In genomic region chrX:100980608-100981497, GRCh38 we compare ENCODE assay signal across 12 cellular contexts. TPM values are rescaled to one million over a fixed set of nuclear protein-coding genes. Genes with fewer than 3 reads are reported as not detected.
DNase-seq lines count a peak whose midpoint lies in the region; ATAC-seq, FAIRE-seq and TF ChIP-seq lines count a peak whose summit lies in the region.
"Had no signal": no experiment of that assay in that cellular context is flagged by ENCODE, and none has a peak within 500 bp of the region (broad histone marks: within the 10 kb centered on the region; RNA-seq: fewer than 3 reads in every experiment).

No MANE protein-coding gene starts in this region.

- H3K9ac ChIP-seq in PC-3 (ENCODE audit: low read length) (peak overlapping the region; percentile 83), Karpas-422 (ENCODE audit: low read length) (no peak overlapping the region)

- H3K36me3 ChIP-seq in PC-3 (ENCODE audit: low read depth, low read length), result no peaks in the 10 kb centered on the region
- H3K36me3 ChIP-seq in Karpas-422 (ENCODE audit: insufficient read depth, low read length), result no peaks in the 10 kb centered on the region

- no peaks in the 10 kb centered on the region for H3K27me3 Mint-ChIP-seq in activated CD4-positive, alpha-beta T cell treated with anti-CD3 and anti-CD28 coated beads, Interleukin-2, amount 10 ng/mL, durations not matched to agents 7 days and 5 days
- H3K27me3 Mint-ChIP-seq: stimulated activated memory B cell treated with anti-CD40 and anti-IgM and Interleukin-4, amounts not matched to agents 10 μg/mL and 1 μg/mL and 100 μg/mL, for 72 hours had no signal

- no peak overlapping the region for H3K4me3 Mint-ChIP-seq in activated CD4-positive, alpha-beta T cell treated with anti-CD3 and anti-CD28 coated beads, Interleukin-2, amount 10 ng/mL, durations not matched to agents 7 days and 5 days
- H3K4me3 Mint-ChIP-seq: stimulated activated memory B cell treated with anti-CD40 and anti-IgM and Interleukin-4, amounts not matched to agents 10 μg/mL and 1 μg/mL and 100 μg/mL, for 72 hours; T-helper 1 cell treated with Interleukin-12 subunit alpha and Interleukin-12 subunit beta and Interleukin-4 antibody, amounts not matched to agents 30 μg/mL and 1 μg/mL, for 36 hours had no signal

- H3K9me2 ChIP-seq in PC-3 (replicated peaks; ENCODE audit: low read length) (no peaks in the 10 kb centered on the region), Karpas-422 (replicated peaks; ENCODE audit: insufficient read depth, low read length) (no peaks in the 10 kb centered on the region)

- TF ChIP-seq CTCF in PC-3 (conservative IDR thresholded peaks at IDR 0.05; ENCODE audit: low read depth, low read length), result no peak

- peak; percentile 34 for DNase-seq in AG08396 (ENCODE audit: low spot score)
- peak; percentile 85 for DNase-seq in PC-3
- DNase-seq in dermis blood vessel endothelial cell, result peak; percentile 78
- DNase-seq in myocyte (ENCODE audit: low read depth), result peak; percentile 91
- no peak for DNase-seq in activated CD4-positive, alpha-beta T cell treated with anti-CD3 and anti-CD28 coated beads, Interleukin-2, amount 10 ng/mL, durations not matched to agents 7 days and 5 days
- no peak for DNase-seq in Karpas-422
- DNase-seq in GM12891 (ENCODE audit: insufficient read length, low spot score), result no peak
- DNase-seq: activated CD8-positive, alpha-beta memory T cell treated with anti-CD3 and anti-CD28 coated beads for 24 hours; NCI-H1092 had no signal

- H3K27ac ChIP-seq in PC-3 (ENCODE audit: low read length) (peak overlapping the region; percentile 100), Karpas-422 (ENCODE audit: low read length) (no peak overlapping the region)

- H3K4me1 ChIP-seq in PC-3 (ENCODE audit: insufficient read depth, low read length) (peaks cover 44% of the 10 kb centered on the region), Karpas-422 (ENCODE audit: low read length) (no peaks in the 10 kb centered on the region)

- no TSS peak for BruUV-seq in PC-3 (replicated peaks; lab: Mats Ljungman, UMichigan)

- H4K20me1 ChIP-seq in PC-3 (ENCODE audit: low read length), result no peaks in the 10 kb centered on the region
- H4K20me1 ChIP-seq in Karpas-422 (ENCODE audit: insufficient read depth, low read depth, low read length), result no peaks in the 10 kb centered on the region

- ATAC-seq in PC-3, result peak; percentile 82
- ATAC-seq in GM18861 (IDR thresholded peaks at IDR 0.05; ENCODE audit: unreplicated experiment), result no peak
- ATAC-seq: stimulated activated memory B cell treated with anti-CD40 and anti-IgM and Interleukin-4, amounts not matched to agents 10 μg/mL and 1 μg/mL and 100 μg/mL, for 72 hours had no signal

- H3K4me3 ChIP-seq in PC-3 (ENCODE audit: low read length), result 0 out of 2 replicates have a peak overlapping the region, but pooled peaks have one; percentile 12
- no peak overlapping the region for H3K4me3 ChIP-seq in Karpas-422 (ENCODE audit: low read length)

- H3K4me1 Mint-ChIP-seq in activated CD4-positive, alpha-beta T cell treated with anti-CD3 and anti-CD28 coated beads, Interleukin-2, amount 10 ng/mL, durations not matched to agents 7 days and 5 days, result no peaks in the 10 kb centered on the region
- H3K4me1 Mint-ChIP-seq: stimulated activated memory B cell treated with anti-CD40 and anti-IgM and Interleukin-4, amounts not matched to agents 10 μg/mL and 1 μg/mL and 100 μg/mL, for 72 hours had no signal

- no peaks in the 10 kb centered on the region for H3K9me3 Mint-ChIP-seq in activated CD4-positive, alpha-beta T cell treated with anti-CD3 and anti-CD28 coated beads, Interleukin-2, amount 10 ng/mL, durations not matched to agents 7 days and 5 days
- H3K9me3 Mint-ChIP-seq: stimulated activated memory B cell treated with anti-CD40 and anti-IgM and Interleukin-4, amounts not matched to agents 10 μg/mL and 1 μg/mL and 100 μg/mL, for 72 hours; T-helper 1 cell treated with Interleukin-12 subunit alpha and Interleukin-12 subunit beta and Interleukin-4 antibody, amounts not matched to agents 30 μg/mL and 1 μg/mL, for 36 hours had no signal

- no peak overlapping the region for H3K27ac Mint-ChIP-seq in activated CD4-positive, alpha-beta T cell treated with anti-CD3 and anti-CD28 coated beads, Interleukin-2, amount 10 ng/mL, durations not matched to agents 7 days and 5 days
- H3K27ac Mint-ChIP-seq: stimulated activated memory B cell treated with anti-CD40 and anti-IgM and Interleukin-4, amounts not matched to agents 10 μg/mL and 1 μg/mL and 100 μg/mL, for 72 hours; T-helper 1 cell treated with Interleukin-12 subunit alpha and Interleukin-12 subunit beta and Interleukin-4 antibody, amounts not matched to agents 30 μg/mL and 1 μg/mL, for 36 hours had no signal

- H3F3A ChIP-seq in PC-3 (ENCODE audit: low read length, unreplicated experiment), result peaks cover 4% of the 10 kb centered on the region

- H3K4me2 ChIP-seq in PC-3 (ENCODE audit: low read length) (peak overlapping the region; percentile 78), Karpas-422 (ENCODE audit: low read depth, low read length, poor library complexity, severe bottlenecking) (no peak overlapping the region)

- POLR2A ChIA-PET in PC-3 (lab: Charles Lee; ENCODE audit: unreplicated experiment), result interaction anchor here (0.7 kb wide), 1 partner anchor 242 kb away, joined by 3 read pairs; no protein-coding TSS in a partner anchor
- POLR2A ChIA-PET in activated CD4-positive, alpha-beta T cell treated with anti-CD3 and anti-CD28 coated beads, Interleukin-2, amount 10 ng/mL, durations not matched to agents 7 days and 5 days (lab: Charles Lee), result no interaction called here

- no peaks in the 10 kb centered on the region for H3K9me3 ChIP-seq in PC-3 (ENCODE audit: low read length)
- H3K9me3 ChIP-seq in Karpas-422 (ENCODE audit: low read length), result no peaks in the 10 kb centered on the region

- intact Hi-C loops in PC-3 (cut with micrococcal nuclease), result loop anchor here (10.0 kb wide), 1 partner anchor 156 kb away; the partner anchor contains the start of gene CSTF2

- H3K79me2 ChIP-seq in PC-3 (ENCODE audit: low read length), result no peaks in the 10 kb centered on the region
- H3K79me2 ChIP-seq in Karpas-422 (ENCODE audit: low read length), result no peaks in the 10 kb centered on the region

- CTCF ChIA-PET in PC-3 (lab: Charles Lee), result no interaction called here
- CTCF ChIA-PET in activated CD4-positive, alpha-beta T cell treated with anti-CD3 and anti-CD28 coated beads, Interleukin-2, amount 10 ng/mL, durations not matched to agents 7 days and 5 days (lab: Charles Lee), result interaction anchor here (0.6 to 1.1 kb wide), 2 partner anchors 40 to 423 kb away, joined by 3 read pairs; no protein-coding TSS in a partner anchor

- no peaks in the 10 kb centered on the region for H3K27me3 ChIP-seq in PC-3 (ENCODE audit: low read length)
- H3K27me3 ChIP-seq in Karpas-422 (ENCODE audit: low read length), result no peaks in the 10 kb centered on the region

- H2AFZ ChIP-seq in PC-3 (ENCODE audit: low read length), result peak overlapping the region; percentile 39
- no peak overlapping the region for H2AFZ ChIP-seq in Karpas-422 (ENCODE audit: low read length)

- FAIRE-seq in GM12891 (lab: Jason Lieb, UNC), result no peak

- TF ChIP-seq POLR2A in GM12891 (IDR thresholded peaks at IDR 0.05; ENCODE audit: low read depth, low read length), result no peak

- H3K36me3 Mint-ChIP-seq in activated CD4-positive, alpha-beta T cell treated with anti-CD3 and anti-CD28 coated beads, Interleukin-2, amount 10 ng/mL, durations not matched to agents 7 days and 5 days (ENCODE audit: low read depth), result no peaks in the 10 kb centered on the region

TF ChIP-seq in GM12891, 5 proteins besides CTCF, POLR2A, EP300 and RAD21:
- TF ChIP-seq PAX5 (IDR thresholded peaks at IDR 0.05; ENCODE audit: insufficient read depth, low read length, severe bottlenecking) (no peak), TAF1 (IDR thresholded peaks at IDR 0.05; ENCODE audit: low read depth, low read length) (no peak), POLR2AphosphoS5 (IDR thresholded peaks at IDR 0.05; ENCODE audit: low read depth, low read length) (no peak), SPI1 (IDR thresholded peaks at IDR 0.05; ENCODE audit: low read depth, low read length) (no peak), POU2F2 (IDR thresholded peaks at IDR 0.05; ENCODE audit: low read depth, low read length) (no peak)

RNA-seq across cellular contexts. Expression of gene ARL13A, which starts 11.3 kb away (rescaled TPM):
- total RNA-seq in PC-3 (2014; rRNA removed), result not detected in 2 replicates
- total RNA-seq in dermis blood vessel endothelial cell, result not detected in 2 replicates
- total RNA-seq in myocyte, result not detected in 2 replicates
- polyA plus RNA-seq in myocyte (2012), result 0.19 TPM
- not detected for total RNA-seq in activated CD4-positive, alpha-beta T cell treated with anti-CD3 and anti-CD28 coated beads, Interleukin-2, amount 10 ng/mL, durations not matched to agents 7 days and 5 days
- not detected in 2 replicates for total RNA-seq in Karpas-422 (2014; rRNA removed; shearing (Covaris generic); ENCODE audit: low replicate concordance)
- polyA plus RNA-seq in GM12891 (2012; ENCODE audit: low read depth, missing spikeins), result not detected

RNA-seq across cellular contexts. Expression of gene XKRX, which starts 52.1 kb away (rescaled TPM):
- total RNA-seq in PC-3 (2014; rRNA removed) (0.46 and 0.55 TPM in 2 replicates), dermis blood vessel endothelial cell (0.05 and 0.17 TPM in 2 replicates), myocyte (0.13 TPM in 1 of 2 replicates, not detected in the other)
- polyA plus RNA-seq in myocyte (2012), result 0.23 TPM
- under 1 TPM; 0.08 to 0.12 TPM for total RNA-seq in activated CD4-positive, alpha-beta T cell treated with anti-CD3 and anti-CD28 coated beads, Interleukin-2, amount 10 ng/mL, durations not matched to agents 7 days and 5 days
- not detected in 2 replicates for total RNA-seq in Karpas-422 (2014; rRNA removed; shearing (Covaris generic); ENCODE audit: low replicate concordance)
- polyA plus RNA-seq in GM12891 (2012; ENCODE audit: low read depth, missing spikeins), result 0.14 TPM

Comparison
In these comparisons a context has a peak if more than half of its experiments do, and no peak if none do; other contexts are left out.
1. DNase-seq: peak in AG08396 (single experiment), PC-3 (single experiment), dermis blood vessel endothelial cell (single experiment) and myocyte (single experiment); none in activated CD4-positive, alpha-beta T cell treated with anti-CD3 and anti-CD28 coated beads, Interleukin-2, amount 10 ng/mL, durations not matched to agents 7 days and 5 days (single experiment), Karpas-422 (single experiment) and GM12891 (single experiment).